8 cellular contexts compared by ENCODE assay signal in genomic region chr16:31873556-31874353, GRCh38. TPM values are rescaled to one million over a fixed set of nuclear protein-coding genes. Genes with fewer than 3 reads are reported as not detected.
DNase-seq lines count a peak whose midpoint lies in the region; ATAC-seq, FAIRE-seq and TF ChIP-seq lines count a peak whose summit lies in the region.

Gene ZNF267 (plus strand): TSS chr16:31873807. CDS start chr16:31873967, 160 bp downstream.

- no peaks in the 10 kb centered on the region for H3K36me3 ChIP-seq in pancreas
- no peaks in the 10 kb centered on the region for H3K36me3 ChIP-seq in thyroid gland

- TF ChIP-seq CTCF in NB4 (IDR thresholded peaks at IDR 0.05; ENCODE audit: low read depth, low read length) = no peak
- no peak for TF ChIP-seq CTCF in glutamatergic neuron (IDR thresholded peaks at IDR 0.05; ENCODE audit: partially characterized antibody, unreplicated experiment)
- TF ChIP-seq CTCF in pancreas (IDR thresholded peaks at IDR 0.05) = no peak
- no peak for TF ChIP-seq CTCF in thyroid gland (IDR thresholded peaks at IDR 0.05)

- H3K4me1 ChIP-seq in pancreas (peaks cover 0 to 42% (median 9%) of the 10 kb centered on the region in 3 donors), thyroid gland (peaks cover 20 to 47% of the 10 kb centered on the region in 2 donors)

- POLR2A ChIA-PET in HEK293T (lab: Yijun Ruan, JAX) = interaction anchor here (0.6 to 1.5 kb wide), 6 partner anchors 9 to 800 kb away, joined by 3 to 7 read pairs (median 4); partner anchors contain the start of genes ARMC5, KAT8, ZNF646 and ZNF668

- H3K36me3 Mint-ChIP-seq in activated naive CD8-positive, alpha-beta T cell = peaks cover 19% of the 10 kb centered on the region
- no peaks in the 10 kb centered on the region for H3K36me3 Mint-ChIP-seq in glutamatergic neuron (ENCODE audit: unreplicated experiment)

- 0 to 1% methylated on average over 56 to 57 of the region's 57 CpGs for WGBS in pancreas, 2 donors
- WGBS in thyroid gland, 2 donors = 0 to 1% methylated on average over 45 to 48 of the region's 57 CpGs

- DNase-seq in GF-D8 (lab: John Stamatoyannopoulos, UW) (peak; percentile 64), HEK293T (ENCODE audit: extremely low spot score) (peak; percentile 90), NB4 (ENCODE audit: low read depth) (peak; percentile 93), SKM-1 treated with dmso at 0.1 percent for 144 hours (lab: John Stamatoyannopoulos, UW; ENCODE audit: unreplicated experiment) (peak; percentile 84), glutamatergic neuron (peak; percentile 92), pancreas (peak; percentile 89 to 96 (median 94)), thyroid gland (peak; percentile 97)

- H3K4me3 ChIP-seq in NB4 (ENCODE audit: low read depth, low read length) = peak within 1 kb of the TSS; percentile 95
- H3K4me3 ChIP-seq in pancreas = peak within 1 kb of the TSS; percentile 79 to 100 (median 98)
- peak within 1 kb of the TSS; percentile 75 to 97 (median 85) for H3K4me3 ChIP-seq in thyroid gland (replicated peaks in 1 of 3)

- H3K27ac ChIP-seq in pancreas (peak within 1 kb of the TSS; percentile 69 to 96 (median 87)), thyroid gland (peak within 1 kb of the TSS; percentile 78 to 91 (median 83))

- CTCF ChIA-PET in HEK293T (lab: Yijun Ruan, JAX) = no interaction called here

- intact Hi-C loops in pancreas (cut with DNase I) (loop anchor here in 1 of 3 donors (10.0 kb wide), 1 partner anchor 61 kb away; no protein-coding TSS in a partner anchor), thyroid gland (cut with DNase I) (loop anchor here (10.0 kb wide), 1 partner anchor 169 kb away; no protein-coding TSS in a partner anchor)

- peaks cover 68% of the 10 kb centered on the region for H3K4me1 Mint-ChIP-seq in activated naive CD8-positive, alpha-beta T cell (ENCODE audit: low read depth)
- H3K4me1 Mint-ChIP-seq in glutamatergic neuron (ENCODE audit: low read depth, unreplicated experiment) = peaks cover 11% of the 10 kb centered on the region

- peak; percentile 92 to 98 (median 96) for ATAC-seq in pancreas

- no peak for FAIRE-seq in pancreas (lab: Jason Lieb, UNC)

- no peaks in the 10 kb centered on the region for H3K9me3 ChIP-seq in pancreas
- H3K9me3 ChIP-seq in thyroid gland = no peaks in the 10 kb centered on the region

- H3K27ac Mint-ChIP-seq in activated naive CD8-positive, alpha-beta T cell = peak within 1 kb of the TSS; percentile 97
- H3K27ac Mint-ChIP-seq in glutamatergic neuron (ENCODE audit: unreplicated experiment) = peak within 1 kb of the TSS; percentile 62

- H3K27me3 Mint-ChIP-seq in activated naive CD8-positive, alpha-beta T cell = no peaks in the 10 kb centered on the region
- peaks cover 3% of the 10 kb centered on the region for H3K27me3 Mint-ChIP-seq in glutamatergic neuron (ENCODE audit: unreplicated experiment)

- H3K9me3 Mint-ChIP-seq in activated naive CD8-positive, alpha-beta T cell (ENCODE audit: low read depth) = no peaks in the 10 kb centered on the region
- H3K9me3 Mint-ChIP-seq in glutamatergic neuron (ENCODE audit: unreplicated experiment) = peaks cover 2% of the 10 kb centered on the region

- no peaks in the 10 kb centered on the region for H3K27me3 ChIP-seq in pancreas
- H3K27me3 ChIP-seq in thyroid gland = no peaks in the 10 kb centered on the region

- TF ChIP-seq POLR2A in NB4 (IDR thresholded peaks at IDR 0.05; ENCODE audit: extremely low read depth, insufficient read length) = peak; percentile 88
- TF ChIP-seq POLR2A in thyroid gland (IDR thresholded peaks at IDR 0.05) = peak in 1 of 2 donors; percentile 78

- H3K4me3 Mint-ChIP-seq in activated naive CD8-positive, alpha-beta T cell = peak within 1 kb of the TSS; percentile 91
- H3K4me3 Mint-ChIP-seq in glutamatergic neuron (ENCODE audit: unreplicated experiment) = peak within 1 kb of the TSS; percentile 88

TF ChIP-seq in HEK293T, 16 proteins besides CTCF, POLR2A, EP300 and RAD21:
- TF ChIP-seq ZNF384 (IDR thresholded peaks at IDR 0.05) (peak; percentile 97), ELF4 (IDR thresholded peaks at IDR 0.05) (peak; percentile 58), L3MBTL2 (conservative IDR thresholded peaks at IDR 0.05) (peak; percentile 53), LEF1 (IDR thresholded peaks at IDR 0.05; ENCODE audit: borderline replicate concordance) (no peak)

RNA-seq across cellular contexts. Expression of gene ZNF267, which starts in this region (rescaled TPM):
- 10.0 TPM for total RNA-seq in glutamatergic neuron (ENCODE audit: unreplicated experiment)
- 10 to 100 TPM in 1 of 6 donors, 1 to 10 TPM in 5; 3.6 to 13.8 (median 6.0) TPM for total RNA-seq in pancreas
- 1 to 10 TPM; 1.2 to 3.2 TPM for polyA plus RNA-seq in pancreas
- total RNA-seq in thyroid gland = 10 to 100 TPM; 13.1 to 25.9 (median 16.2) TPM

Comparison
In these comparisons a context has a peak if more than half of its experiments do, and no peak if none do; other contexts are left out.
1. Peak in every context shown above with its lines: DNase-seq, ATAC-seq, H3K4me3 ChIP-seq and H3K27ac ChIP-seq.